ENCODE assay signal across 8 cellular contexts in the genomic region with DNA sequence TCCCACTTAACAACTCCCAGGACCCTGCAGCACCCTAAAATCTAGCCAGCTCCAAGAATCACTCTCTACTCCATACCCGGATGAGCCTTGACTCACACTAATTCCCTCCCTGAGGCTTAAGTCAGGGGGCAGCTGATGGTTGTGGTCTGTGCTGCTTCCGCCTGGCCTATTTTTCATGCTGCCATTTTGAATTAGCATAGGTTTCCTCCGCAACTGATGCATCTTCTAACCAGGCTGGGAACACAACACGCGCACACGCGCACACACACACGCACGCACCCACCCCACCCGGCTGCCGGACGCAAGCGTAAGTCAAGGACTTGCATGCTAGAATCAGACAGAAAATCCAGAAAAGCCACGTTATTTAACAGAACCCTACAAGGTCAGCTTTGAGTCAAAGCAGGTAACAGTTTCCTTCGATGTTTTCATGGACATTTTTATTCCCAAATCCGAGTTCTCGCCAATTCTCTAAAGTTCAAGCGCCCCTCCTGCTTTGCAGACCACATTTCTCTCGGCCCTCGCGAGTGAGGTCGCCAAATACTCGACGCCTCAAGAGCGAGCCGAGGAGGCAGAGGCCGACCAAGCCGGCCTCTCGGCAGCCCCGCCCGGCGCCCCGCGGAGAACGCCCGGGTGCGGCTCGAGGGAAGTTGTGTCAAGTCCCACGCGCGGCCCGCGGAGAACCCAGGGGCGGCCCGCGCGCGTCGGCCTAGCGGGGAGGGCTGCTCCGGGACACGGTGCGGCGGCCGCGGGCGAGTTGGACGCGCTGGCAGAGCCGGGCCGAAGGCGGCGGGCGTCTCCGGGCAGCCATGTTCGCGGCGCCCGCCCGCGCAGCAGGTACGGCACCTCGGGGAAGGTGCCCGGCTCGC. TPM values are rescaled to one million over a fixed set of nuclear protein-coding genes. Genes with fewer than 3 reads are reported as not detected.
DNase-seq lines count a peak whose midpoint lies in the region; ATAC-seq and TF ChIP-seq lines count a peak whose summit lies in the region.

No MANE protein-coding gene starts in this region.

- peaks cover 44% of the 10 kb centered on the region for H3K27me3 Mint-ChIP-seq in activated CD8-positive, alpha-beta T cell treated with anti-CD3 and anti-CD28 coated beads, Interleukin-2, amount 10 ng/mL, durations not matched to agents 7 days and 5 days (ENCODE audit: low read depth)
- peaks cover 12% of the 10 kb centered on the region for H3K27me3 Mint-ChIP-seq in endothelial cell (ENCODE audit: unreplicated experiment)
- peaks cover 41% of the 10 kb centered on the region for H3K27me3 Mint-ChIP-seq in stimulated activated naive CD8-positive, alpha-beta T cell treated with anti-CD3 and anti-CD28 coated beads, Interleukin-15, Interleukin-2, amounts not matched to agents 100 ng/mL and 50 ng/mL, for 24 hours

- peak; percentile 77 for DNase-seq in HFF-Myc (ENCODE audit: extremely low read depth, low read depth)
- peak; percentile 48 to 92 (median 87) for DNase-seq in NCI-H1417 (lab: John Stamatoyannopoulos, UW)
- peak; percentile 43 for DNase-seq in activated CD8-positive, alpha-beta T cell treated with anti-CD3 and anti-CD28 coated beads, Interleukin-2, amount 10 ng/mL, durations not matched to agents 7 days and 5 days
- DNase-seq in endothelial cell (ENCODE audit: low spot score), result peak; percentile 33
- peak; percentile 43 to 68 for DNase-seq in lung microvascular endothelial cell (ENCODE audit: low read depth in 2 of 2)
- no peak for DNase-seq in NCI-H187 treated with DMSO at 0.1 percent for 48 hours (lab: John Stamatoyannopoulos, UW)

- H3K27ac Mint-ChIP-seq in activated CD8-positive, alpha-beta T cell treated with anti-CD3 and anti-CD28 coated beads, Interleukin-2, amount 10 ng/mL, durations not matched to agents 7 days and 5 days, result peak overlapping the region; percentile 81
- H3K27ac Mint-ChIP-seq in endothelial cell (ENCODE audit: unreplicated experiment), result peak overlapping the region; percentile 91
- peak overlapping the region; percentile 82 for H3K27ac Mint-ChIP-seq in stimulated activated naive CD8-positive, alpha-beta T cell treated with anti-CD3 and anti-CD28 coated beads, Interleukin-15, Interleukin-2, amounts not matched to agents 100 ng/mL and 50 ng/mL, for 24 hours

- no peak for TF ChIP-seq CTCF in GM12875 (IDR thresholded peaks at IDR 0.05; ENCODE audit: borderline replicate concordance, insufficient read depth, low read depth, low read length)
- no peak for TF ChIP-seq CTCF in HFF-Myc (IDR thresholded peaks at IDR 0.05; ENCODE audit: low read depth, low read length, missing control alignments)
- TF ChIP-seq CTCF in endothelial cell (IDR thresholded peaks at IDR 0.05; ENCODE audit: unreplicated experiment), result no peak

- peaks cover 5% of the 10 kb centered on the region for H3K9me3 Mint-ChIP-seq in activated CD8-positive, alpha-beta T cell treated with anti-CD3 and anti-CD28 coated beads, Interleukin-2, amount 10 ng/mL, durations not matched to agents 7 days and 5 days (ENCODE audit: insufficient read depth)
- peaks cover 3% of the 10 kb centered on the region for H3K9me3 Mint-ChIP-seq in endothelial cell (ENCODE audit: unreplicated experiment)
- peaks cover 5% of the 10 kb centered on the region for H3K9me3 Mint-ChIP-seq in stimulated activated naive CD8-positive, alpha-beta T cell treated with anti-CD3 and anti-CD28 coated beads, Interleukin-15, Interleukin-2, amounts not matched to agents 100 ng/mL and 50 ng/mL, for 24 hours

- peak; percentile 73 for ATAC-seq in activated CD8-positive, alpha-beta T cell treated with anti-CD3 and anti-CD28 coated beads, Interleukin-2, amount 10 ng/mL, durations not matched to agents 7 days and 5 days

- no peaks in the 10 kb centered on the region for H3K36me3 Mint-ChIP-seq in activated CD8-positive, alpha-beta T cell treated with anti-CD3 and anti-CD28 coated beads, Interleukin-2, amount 10 ng/mL, durations not matched to agents 7 days and 5 days (ENCODE audit: low read depth)
- H3K36me3 Mint-ChIP-seq in endothelial cell (ENCODE audit: low read depth, unreplicated experiment), result peaks cover 21% of the 10 kb centered on the region
- H3K36me3 Mint-ChIP-seq in stimulated activated naive CD8-positive, alpha-beta T cell treated with anti-CD3 and anti-CD28 coated beads, Interleukin-15, Interleukin-2, amounts not matched to agents 100 ng/mL and 50 ng/mL, for 24 hours (ENCODE audit: low read depth), result no peaks in the 10 kb centered on the region

- CTCF ChIA-PET in activated CD8-positive, alpha-beta T cell treated with anti-CD3 and anti-CD28 coated beads, Interleukin-2, amount 10 ng/mL, durations not matched to agents 7 days and 5 days (lab: Charles Lee), result interaction anchor here (0.9 to 2.1 kb wide), 3 partner anchors 40 to 74 kb away, joined by 3 to 4 read pairs (median 4); no protein-coding TSS in a partner anchor

- H3K4me3 Mint-ChIP-seq in activated CD8-positive, alpha-beta T cell treated with anti-CD3 and anti-CD28 coated beads, Interleukin-2, amount 10 ng/mL, durations not matched to agents 7 days and 5 days, result peak overlapping the region; percentile 74
- H3K4me3 Mint-ChIP-seq in endothelial cell (ENCODE audit: unreplicated experiment), result peak overlapping the region; percentile 93
- H3K4me3 Mint-ChIP-seq in stimulated activated naive CD8-positive, alpha-beta T cell treated with anti-CD3 and anti-CD28 coated beads, Interleukin-15, Interleukin-2, amounts not matched to agents 100 ng/mL and 50 ng/mL, for 24 hours, result peak overlapping the region; percentile 84

- POLR2A ChIA-PET in activated CD8-positive, alpha-beta T cell treated with anti-CD3 and anti-CD28 coated beads, Interleukin-2, amount 10 ng/mL, durations not matched to agents 7 days and 5 days (lab: Charles Lee), result interaction anchor here (0.7 to 1.3 kb wide), 2 partner anchors 28 to 33 kb away, joined by 3 read pairs; no protein-coding TSS in a partner anchor

- peak overlapping the region; percentile 98 for H3K4me3 ChIP-seq in GM12875 (ENCODE audit: low read depth, low read length)
- peak overlapping the region; percentile 91 for H3K4me3 ChIP-seq in HFF-Myc (replicated peaks; ENCODE audit: low read depth, low read length)

- H3K4me1 Mint-ChIP-seq in activated CD8-positive, alpha-beta T cell treated with anti-CD3 and anti-CD28 coated beads, Interleukin-2, amount 10 ng/mL, durations not matched to agents 7 days and 5 days (ENCODE audit: low read depth), result peaks cover 19% of the 10 kb centered on the region
- peaks cover 15% of the 10 kb centered on the region for H3K4me1 Mint-ChIP-seq in endothelial cell (ENCODE audit: unreplicated experiment)
- H3K4me1 Mint-ChIP-seq in stimulated activated naive CD8-positive, alpha-beta T cell treated with anti-CD3 and anti-CD28 coated beads, Interleukin-15, Interleukin-2, amounts not matched to agents 100 ng/mL and 50 ng/mL, for 24 hours (ENCODE audit: low read depth), result peaks cover 30% of the 10 kb centered on the region

RNA-seq across cellular contexts. Expression of a gene that starts 1.0 kb away (rescaled TPM):
- total RNA-seq in activated CD8-positive, alpha-beta T cell treated with anti-CD3 and anti-CD28 coated beads, Interleukin-2, amount 10 ng/mL, durations not matched to agents 7 days and 5 days, result 10 to 100 TPM; 12.0 to 12.2 TPM
- total RNA-seq in endothelial cell (ENCODE audit: unreplicated experiment), result 64.4 TPM
- total RNA-seq in lung microvascular endothelial cell, result 62.3 and 64.1 TPM in 2 replicates

RNA-seq across cellular contexts. Expression of a gene that starts 37.9 kb away (rescaled TPM):
- 1 to 10 TPM; 4.2 to 5.4 TPM for total RNA-seq in activated CD8-positive, alpha-beta T cell treated with anti-CD3 and anti-CD28 coated beads, Interleukin-2, amount 10 ng/mL, durations not matched to agents 7 days and 5 days
- total RNA-seq in endothelial cell (ENCODE audit: unreplicated experiment) (15.1 TPM), lung microvascular endothelial cell (7.9 and 8.7 TPM in 2 replicates)

RNA-seq across cellular contexts. Expression of a gene that starts 39.6 kb away (rescaled TPM):
- 10 to 100 TPM in 1 of 2 experiments, 1 to 10 TPM in 1; 8.9 to 11.5 TPM for total RNA-seq in activated CD8-positive, alpha-beta T cell treated with anti-CD3 and anti-CD28 coated beads, Interleukin-2, amount 10 ng/mL, durations not matched to agents 7 days and 5 days
- total RNA-seq in endothelial cell (ENCODE audit: unreplicated experiment), result 43.8 TPM
- 12.3 and 12.4 TPM in 2 replicates for total RNA-seq in lung microvascular endothelial cell
